ENCODE assay signal across 24 cellular contexts in the genomic region with DNA sequence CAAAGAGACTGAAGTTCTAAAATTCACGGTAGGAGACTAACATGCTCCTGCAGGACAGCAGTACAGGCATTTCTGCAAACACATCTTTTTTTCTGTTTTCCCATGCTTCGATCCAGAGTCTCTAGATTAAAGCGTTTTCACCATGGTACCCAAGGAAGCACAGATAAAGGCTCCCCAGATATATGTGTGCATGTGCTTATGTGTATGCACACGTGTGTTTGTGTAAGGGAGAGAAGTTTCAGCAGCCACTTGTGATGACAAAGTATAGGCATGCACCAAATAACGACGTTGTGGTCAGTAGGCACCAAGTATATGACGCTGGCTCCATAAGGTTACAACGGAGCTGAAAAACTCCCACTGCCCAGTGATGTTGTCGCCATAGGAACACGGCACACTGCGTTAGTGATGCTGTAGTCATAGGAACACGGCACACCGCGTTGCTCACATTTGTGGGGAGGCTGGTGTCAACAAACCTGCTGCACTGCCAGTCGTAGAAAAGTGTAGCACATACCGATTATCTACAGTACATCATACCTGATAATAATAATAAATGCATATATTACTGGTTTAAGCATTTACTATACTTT.
"Had no signal": no experiment of that assay in that cellular context is flagged by ENCODE, and none has a peak within 500 bp of the region (broad histone marks: within the 10 kb centered on the region; RNA-seq: fewer than 3 reads in every experiment).

No MANE protein-coding gene starts in this region.

- H3K4me1 ChIP-seq: gastrocnemius medialis, prostate gland, tibial nerve, upper lobe of left lung had no signal

- DNase-seq: effector CD4-positive, alpha-beta T cell; foreskin fibroblast; gastrocnemius medialis; head of caudate nucleus; kidney; midbrain; naive thymus-derived CD4-positive, alpha-beta T cell; right cardiac atrium; spleen; stimulated activated CD4-positive, alpha-beta T cell treated with anti-CD3 and anti-CD28 coated beads, Interleukin-4, amount 100 ng/mL, for 4 hours; stimulated activated naive B cell treated with anti-CD40 and anti-IgM and Interleukin-4, amounts not matched to agents 10 μg/mL and 1 μg/mL and 100 μg/mL, for 72 hours; upper lobe of left lung had no signal

- H3K9me3 ChIP-seq: gastrocnemius medialis, prostate gland, thoracic aorta, tibial nerve, upper lobe of left lung had no signal

- H3K36me3 ChIP-seq: prostate gland, thoracic aorta had no signal

- FAIRE-seq: colon, kidney, urothelium cell line had no signal

- H3K4me3 ChIP-seq: dorsolateral prefrontal cortex, gastrocnemius medialis, hepatocyte, lung, prostate gland, skin epidermis, spleen, thoracic aorta, tibial nerve, upper lobe of left lung had no signal

- H3K79me2 ChIP-seq: hepatocyte had no signal

- H3K27me3 ChIP-seq: dorsolateral prefrontal cortex, gastrocnemius medialis, hepatocyte, spleen, tibial nerve, upper lobe of left lung had no signal

- H3K27ac ChIP-seq: dorsolateral prefrontal cortex, epithelial cell of prostate, gastrocnemius medialis, hepatocyte, prostate gland, skin epidermis, spleen, thoracic aorta, tibial nerve, upper lobe of left lung had no signal

- ATAC-seq: esophagus mucosa; gastrocnemius medialis; left lobe of liver; naive thymus-derived CD4-positive, alpha-beta T cell; right cardiac atrium; stimulated activated naive B cell treated with anti-CD40 and anti-IgM and Interleukin-4, amounts not matched to agents 10 μg/mL and 1 μg/mL and 100 μg/mL, for 72 hours had no signal

- H2AFZ ChIP-seq: hepatocyte had no signal

- H3K4me2 ChIP-seq: hepatocyte had no signal
